Comparison of ENCODE assay signal across 35 cellular contexts in the genomic region with DNA sequence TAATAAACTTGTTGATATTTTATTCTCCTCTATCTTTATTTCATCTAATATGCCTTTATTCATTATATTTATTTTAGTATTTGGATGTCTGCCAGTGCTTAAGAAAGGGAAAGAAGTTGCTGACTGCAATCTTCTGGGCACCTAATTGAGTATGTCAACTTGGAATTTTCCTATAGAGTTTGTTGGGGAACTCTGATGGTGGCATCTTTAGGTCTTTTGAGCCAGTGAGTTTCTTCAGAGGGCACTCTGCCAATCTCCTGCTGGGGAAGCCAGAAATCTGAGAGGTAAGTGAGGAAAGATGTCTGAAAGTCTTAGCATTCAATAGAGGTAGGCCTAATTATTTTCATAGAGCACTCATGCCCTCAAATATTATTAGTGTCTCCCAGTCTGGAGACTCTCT.
"Had no signal": no experiment of that assay in that cellular context is flagged by ENCODE, and none has a peak within 500 bp of the region (broad histone marks: within the 10 kb centered on the region; RNA-seq: fewer than 3 reads in every experiment).

No MANE protein-coding gene starts in this region.

- H3K36me3 Mint-ChIP-seq: activated CD4-positive, alpha-beta memory T cell treated with anti-CD3 and anti-CD28 coated beads for 36 hours; activated naive CD8-positive, alpha-beta T cell treated with anti-CD3 and anti-CD28 coated beads for 36 hours; WTC11 had no signal

- H3K4me3 ChIP-seq: adrenal gland, body of pancreas, breast epithelium had no signal

- H3K4me1 Mint-ChIP-seq: activated CD4-positive, alpha-beta T cell treated with anti-CD3 and anti-CD28 coated beads for 36 hours; activated CD4-positive, alpha-beta T cell treated with anti-CD3 and anti-CD28 coated beads, Interleukin-2, amount 10 ng/mL, durations not matched to agents 7 days and 5 days; activated naive CD8-positive, alpha-beta T cell treated with anti-CD3 and anti-CD28 coated beads for 36 hours; activated T-helper 17 cell treated with anti-CD3 and anti-CD28 coated beads, Interleukin-2, amount 50 U/mL, for 72 hours; WTC11 had no signal

- H3K36me3 ChIP-seq: adrenal gland, brain microvascular endothelial cell, breast epithelium, WERI-Rb-1 had no signal

- H3K4me1 ChIP-seq: adrenal gland, breast epithelium had no signal

- H3K9me3 ChIP-seq: adrenal gland, body of pancreas, breast epithelium had no signal

- H3K27ac Mint-ChIP-seq: activated CD4-positive, alpha-beta memory T cell treated with anti-CD3 and anti-CD28 coated beads for 36 hours; activated CD4-positive, alpha-beta T cell treated with anti-CD3 and anti-CD28 coated beads for 36 hours; activated CD4-positive, alpha-beta T cell treated with anti-CD3 and anti-CD28 coated beads, Interleukin-2, amount 10 ng/mL, durations not matched to agents 7 days and 5 days; activated CD8-positive, alpha-beta T cell treated with anti-CD3 and anti-CD28 coated beads for 36 hours; activated naive CD4-positive, alpha-beta T cell treated with anti-CD3 and anti-CD28 coated beads for 36 hours; activated naive CD4-positive, alpha-beta T cell treated with anti-CD3 and anti-CD28 coated beads, Interleukin-2, amount 50 U/mL, for 72 hours; activated naive CD8-positive, alpha-beta T cell treated with anti-CD3 and anti-CD28 coated beads for 36 hours; activated T-cell treated with anti-CD3 and anti-CD28 coated beads, Interleukin-2, amount 50 U/mL, for 72 hours; activated T-helper 1 cell treated with anti-CD3 and anti-CD28 coated beads, Interleukin-12 subunit alpha, Interleukin-12 subunit beta, Interleukin-2, Interleukin-4 antibody, amounts not matched to agents 30 ng/mL and 10 ng/mL and 1 ng/mL, durations not matched to agents 14 hours and 24 hours and 36 hours; activated T-helper 17 cell treated with anti-CD3 and anti-CD28 coated beads, Interleukin-2, amount 50 U/mL, for 72 hours; T-helper 1 cell treated with Interleukin-12 subunit alpha and Interleukin-12 subunit beta and Interleukin-4 antibody, amounts not matched to agents 30 μg/mL and 1 μg/mL, for 36 hours; T-helper 2 cell treated with Interferon-gamma antibody and Interleukin-4, amounts not matched to agents 5 μg/mL and 100 μg/mL, for 36 hours; WTC11 had no signal

- DNase-seq: activated CD4-positive, alpha-beta memory T cell treated with anti-CD3 and anti-CD28 coated beads for 36 hours; activated CD4-positive, alpha-beta T cell treated with anti-CD3 and anti-CD28 coated beads for 1 hour; activated CD4-positive, alpha-beta T cell treated with anti-CD3 and anti-CD28 coated beads for 36 hours; activated CD4-positive, alpha-beta T cell treated with anti-CD3 and anti-CD28 coated beads for 48 hours; activated CD4-positive, alpha-beta T cell treated with anti-CD3 and anti-CD28 coated beads, Interleukin-2, amount 10 ng/mL, durations not matched to agents 7 days and 5 days; activated CD4-positive, CD25-positive, alpha-beta regulatory T cell; activated CD8-positive, alpha-beta memory T cell treated with anti-CD3 and anti-CD28 coated beads, Interleukin-2, amount 50 U/mL, for 4 hours; activated CD8-positive, alpha-beta T cell treated with anti-CD3 and anti-CD28 coated beads for 36 hours; activated effector memory CD4-positive, alpha-beta T cell treated with anti-CD3 and anti-CD28 coated beads, Interleukin-2, amount 50 U/mL, for 16 hours; activated gamma-delta T cell treated with Interleukin-2 at 50 U/mL for 16 hours; activated naive CD4-positive, alpha-beta T cell; activated naive CD4-positive, alpha-beta T cell treated with anti-CD3 and anti-CD28 coated beads for 36 hours; activated naive CD4-positive, alpha-beta T cell treated with anti-CD3 and anti-CD28 coated beads, Interleukin-2, amount 50 U/mL, for 16 hours; activated naive CD8-positive, alpha-beta T cell treated with anti-CD3 and anti-CD28 coated beads for 36 hours; activated T-cell treated with anti-CD3 and anti-CD28 coated beads for 4 hours; activated T-cell treated with anti-CD3 and anti-CD28 coated beads, Interleukin-2, amount 50 U/mL, for 1 hour; activated T-cell treated with anti-CD3 and anti-CD28 coated beads, Interleukin-2, amount 50 U/mL, for 4 hours; activated T-cell treated with anti-CD3 and anti-CD28 coated beads, Interleukin-2, amount 50 U/mL, for 72 hours; adrenal gland; amniotic stem cell; aorta; body of pancreas; brain microvascular endothelial cell; central memory CD4-positive, alpha-beta T cell; T-helper 1 cell; T-helper 2 cell; T-helper 9 cell; WERI-Rb-1 had no signal

- H3K27ac ChIP-seq: adrenal gland, body of pancreas, brain microvascular endothelial cell, breast epithelium, WERI-Rb-1 had no signal

- H3K27me3 Mint-ChIP-seq: activated CD4-positive, alpha-beta memory T cell treated with anti-CD3 and anti-CD28 coated beads for 36 hours; activated CD4-positive, alpha-beta T cell treated with anti-CD3 and anti-CD28 coated beads for 36 hours; activated CD4-positive, alpha-beta T cell treated with anti-CD3 and anti-CD28 coated beads, Interleukin-2, amount 10 ng/mL, durations not matched to agents 7 days and 5 days; activated CD8-positive, alpha-beta T cell treated with anti-CD3 and anti-CD28 coated beads for 36 hours; activated naive CD8-positive, alpha-beta T cell treated with anti-CD3 and anti-CD28 coated beads for 36 hours; activated T-helper 17 cell treated with anti-CD3 and anti-CD28 coated beads, Interleukin-2, amount 50 U/mL, for 72 hours had no signal

- H3K4me3 Mint-ChIP-seq: activated CD4-positive, alpha-beta memory T cell treated with anti-CD3 and anti-CD28 coated beads for 36 hours; activated CD4-positive, alpha-beta T cell treated with anti-CD3 and anti-CD28 coated beads for 36 hours; activated CD4-positive, alpha-beta T cell treated with anti-CD3 and anti-CD28 coated beads, Interleukin-2, amount 10 ng/mL, durations not matched to agents 7 days and 5 days; activated CD8-positive, alpha-beta T cell treated with anti-CD3 and anti-CD28 coated beads for 36 hours; activated naive CD4-positive, alpha-beta T cell treated with anti-CD3 and anti-CD28 coated beads for 36 hours; activated naive CD8-positive, alpha-beta T cell treated with anti-CD3 and anti-CD28 coated beads for 36 hours; activated T-cell treated with anti-CD3 and anti-CD28 coated beads, Interleukin-2, amount 50 U/mL, for 4 hours; activated T-cell treated with anti-CD3 and anti-CD28 coated beads, Interleukin-2, amount 50 U/mL, for 72 hours; activated T-helper 1 cell treated with anti-CD3 and anti-CD28 coated beads, Interleukin-12 subunit alpha, Interleukin-12 subunit beta, Interleukin-2, Interleukin-4 antibody, amounts not matched to agents 30 ng/mL and 10 ng/mL and 1 ng/mL, durations not matched to agents 14 hours and 24 hours and 36 hours; activated T-helper 17 cell treated with anti-CD3 and anti-CD28 coated beads, Interleukin-2, amount 50 U/mL, for 72 hours; T-helper 1 cell treated with Interleukin-12 subunit alpha and Interleukin-12 subunit beta and Interleukin-4 antibody, amounts not matched to agents 30 μg/mL and 1 μg/mL, for 36 hours; T-helper 2 cell treated with Interferon-gamma antibody and Interleukin-4, amounts not matched to agents 5 μg/mL and 100 μg/mL, for 36 hours; WTC11 had no signal

- H3K27me3 ChIP-seq: adrenal gland, body of pancreas, brain microvascular endothelial cell, breast epithelium had no signal

- H3K9me3 Mint-ChIP-seq: activated CD8-positive, alpha-beta T cell treated with anti-CD3 and anti-CD28 coated beads for 36 hours had no signal
